15 cellular contexts compared by ENCODE assay signal in genomic region chr2:8059794-8060193, GRCh38.
"Had no signal": no experiment of that assay in that cellular context is flagged by ENCODE, and none has a peak within 500 bp of the region (broad histone marks: within the 10 kb centered on the region; RNA-seq: fewer than 3 reads in every experiment).

No MANE protein-coding gene starts in this region.

- H3K79me2 ChIP-seq: parathyroid adenoma had no signal

- H3K4me3 Mint-ChIP-seq: endodermal cell; naive thymus-derived CD4-positive, alpha-beta T cell; nephron progenitor cell had no signal

- H3K4me1 ChIP-seq: colonic mucosa, parathyroid adenoma, prostate gland had no signal

- ATAC-seq: heart left ventricle; left colon; naive thymus-derived CD4-positive, alpha-beta T cell had no signal

- H3K9me3 ChIP-seq: colonic mucosa, prostate gland had no signal

- H2AFZ ChIP-seq: parathyroid adenoma had no signal

- H3K4me3 ChIP-seq: colonic mucosa, heart left ventricle, prostate gland, smooth muscle cell had no signal

- H3K27ac ChIP-seq: colonic mucosa, heart left ventricle, parathyroid adenoma, prostate gland had no signal

- H3K27me3 ChIP-seq: colonic mucosa, heart left ventricle had no signal

- DNase-seq: colonic mucosa; effector CD4-positive, alpha-beta T cell; endodermal cell; foreskin melanocyte; heart left ventricle; hippocampal formation; left colon; mesendoderm; naive thymus-derived CD4-positive, alpha-beta T cell; nephron progenitor cell; stimulated activated CD4-positive, alpha-beta T cell treated with anti-CD3 and anti-CD28 coated beads, Interleukin-2, amount 100 ng/mL, for 48 hours; stimulated activated naive CD4-positive, alpha-beta T cell treated with Interleukin-2 at 50 U/mL for 16 hours had no signal

- H3K36me3 ChIP-seq: colonic mucosa, heart left ventricle, prostate gland had no signal

- H3K27me3 Mint-ChIP-seq: naive thymus-derived CD4-positive, alpha-beta T cell had no signal

- H3K4me2 ChIP-seq: smooth muscle cell had no signal

- H3K9ac ChIP-seq: parathyroid adenoma had no signal

- H3K27ac Mint-ChIP-seq: endodermal cell, nephron progenitor cell had no signal
